ENCODE assay signal across 3 cellular contexts in the genomic region with DNA sequence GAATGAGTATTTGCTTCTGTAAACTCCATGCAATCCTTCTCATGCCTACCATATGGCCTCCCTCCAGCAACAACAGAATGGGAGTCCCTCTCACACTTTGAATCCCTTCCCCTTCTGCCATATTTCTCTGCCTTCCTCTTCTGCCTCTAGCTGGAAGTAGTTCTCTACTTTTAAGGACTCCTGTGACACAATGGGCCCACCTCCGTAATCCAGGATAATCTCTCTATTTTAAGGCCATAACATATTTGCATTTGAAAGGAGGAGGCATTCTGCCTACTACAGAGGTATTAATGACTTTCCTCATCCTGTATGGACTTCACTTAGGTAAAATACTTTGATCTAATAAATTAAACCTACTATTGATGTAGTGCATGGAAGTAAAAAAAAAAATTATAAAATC.
"Had no signal": no experiment of that assay in that cellular context is flagged by ENCODE, and none has a peak within 500 bp of the region (broad histone marks: within the 10 kb centered on the region; RNA-seq: fewer than 3 reads in every experiment).

No MANE protein-coding gene starts in this region.

- ATAC-seq: GM12878 had no signal

- DNase-seq: GDM1, GF-D8 had no signal

- H3K4me3 ChIP-seq: GM12878 had no signal
